29 cellular contexts compared by ENCODE assay signal in the genomic region with DNA sequence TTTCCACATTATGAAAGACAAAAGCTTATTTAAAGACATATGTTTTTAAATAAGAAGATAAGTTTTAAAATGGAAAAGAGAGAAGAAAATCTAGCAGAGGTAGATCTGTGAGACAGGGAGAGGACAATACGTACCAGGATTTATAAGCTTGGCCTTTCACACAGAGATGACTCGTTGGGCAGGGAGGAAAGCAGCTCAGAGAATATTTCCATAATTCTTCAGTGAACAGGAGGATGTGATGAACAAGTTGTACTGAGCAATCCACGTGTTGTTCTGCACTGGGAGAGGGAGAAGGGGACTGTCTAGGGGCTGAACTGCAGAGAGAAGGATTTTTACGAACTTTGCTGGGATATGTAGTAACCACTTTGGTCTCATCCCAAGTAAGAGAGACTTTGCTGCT.
DNase-seq lines count a peak whose midpoint lies in the region; ATAC-seq and TF ChIP-seq lines count a peak whose summit lies in the region.
"Had no signal": no experiment of that assay in that cellular context is flagged by ENCODE, and none has a peak within 500 bp of the region (broad histone marks: within the 10 kb centered on the region; RNA-seq: fewer than 3 reads in every experiment).

No MANE protein-coding gene starts in this region.

- no peaks in the 10 kb centered on the region for H3K9me3 ChIP-seq in left lung
- H3K9me3 ChIP-seq: transverse colon had no signal

- H3K27ac ChIP-seq in left lung = no peak overlapping the region
- H3K27ac ChIP-seq: dorsolateral prefrontal cortex, transverse colon had no signal

- no peaks in the 10 kb centered on the region for H3K36me3 ChIP-seq in left lung
- H3K36me3 ChIP-seq: transverse colon had no signal

- no peaks in the 10 kb centered on the region; the same call in 1 of the 2 replicates for H3K4me1 Mint-ChIP-seq in HFFc6 (ENCODE audit: low read depth)
- H3K4me1 Mint-ChIP-seq: naive thymus-derived CD4-positive, alpha-beta T cell; stimulated activated effector memory CD8-positive, alpha-beta T cell treated with anti-CD3 and anti-CD28 coated beads, Interleukin-12 subunit alpha, Interleukin-12 subunit beta, amount 100 ng/mL, for 72 hours had no signal

- no peak for TF ChIP-seq CTCF in HFFc6 (IDR thresholded peaks at IDR 0.05)
- TF ChIP-seq CTCF in left lung (IDR thresholded peaks at IDR 0.05) = no peak

- no peaks in the 10 kb centered on the region for H3K27me3 ChIP-seq in left lung
- H3K27me3 ChIP-seq: transverse colon had no signal

- H3K4me3 Mint-ChIP-seq in HFFc6 = no peak overlapping the region
- H3K4me3 Mint-ChIP-seq: activated CD4-positive, alpha-beta memory T cell treated with anti-CD3 and anti-CD28 coated beads for 36 hours; brain; CD8-positive, alpha-beta memory T cell; naive thymus-derived CD4-positive, alpha-beta T cell; stimulated activated effector memory CD8-positive, alpha-beta T cell treated with anti-CD3 and anti-CD28 coated beads, Interleukin-12 subunit alpha, Interleukin-12 subunit beta, amount 100 ng/mL, for 72 hours had no signal

- no peaks in the 10 kb centered on the region; the same call in 1 of the 2 replicates for H3K27me3 Mint-ChIP-seq in HFFc6 (ENCODE audit: insufficient read depth)
- H3K27me3 Mint-ChIP-seq: activated CD4-positive, alpha-beta memory T cell treated with anti-CD3 and anti-CD28 coated beads for 36 hours; naive thymus-derived CD4-positive, alpha-beta T cell; progenitor cell of endocrine pancreas had no signal

- no peaks in the 10 kb centered on the region for H3K36me3 Mint-ChIP-seq in HFFc6 (ENCODE audit: low read depth)
- H3K36me3 Mint-ChIP-seq: activated CD4-positive, alpha-beta memory T cell treated with anti-CD3 and anti-CD28 coated beads for 36 hours; brain; CD8-positive, alpha-beta memory T cell; naive thymus-derived CD4-positive, alpha-beta T cell; stimulated activated effector memory CD8-positive, alpha-beta T cell treated with anti-CD3 and anti-CD28 coated beads, Interleukin-12 subunit alpha, Interleukin-12 subunit beta, amount 100 ng/mL, for 72 hours had no signal

- no peak for ATAC-seq in left lung
- ATAC-seq in HG03520 (IDR thresholded peaks at IDR 0.05; ENCODE audit: unreplicated experiment) = no peak
- ATAC-seq in HG02884 (IDR thresholded peaks at IDR 0.05; ENCODE audit: unreplicated experiment) = no peak
- ATAC-seq: naive thymus-derived CD4-positive, alpha-beta T cell had no signal

- intact Hi-C loops in left lung (cut with DNase I) = no loop called here

- H3K4me1 ChIP-seq in left lung = no peaks in the 10 kb centered on the region
- H3K4me1 ChIP-seq: transverse colon had no signal

- DNase-seq in HFFc6 (peak; percentile 4), T1000 (lab: John Stamatoyannopoulos, UW) (peak; percentile 9), fibroblast of peridontal ligament (ENCODE audit: extremely low read depth) (peak; percentile 28), renal cortical epithelial cell (ENCODE audit: low read depth) (peak; percentile 23), left lung (no peak), GM19238 (ENCODE audit: insufficient read length, low spot score) (no peak)
- DNase-seq: ACHN; activated CD4-positive, alpha-beta memory T cell treated with anti-CD3 and anti-CD28 coated beads for 36 hours; activated CD4-positive, CD25-positive, alpha-beta regulatory T cell treated with anti-CD3 and anti-CD28 coated beads, Interleukin-2, amount 50 U/mL, for 72 hours; activated CD8-positive, alpha-beta memory T cell treated with anti-CD3 and anti-CD28 coated beads, Interleukin-2, amount 50 U/mL, for 4 hours; activated naive CD4-positive, alpha-beta T cell treated with Interleukin-2 at 50 U/mL for 16 hours; amniotic stem cell; CD8-positive, alpha-beta memory T cell; DMS 273 treated with DMSO at 0.1 percent for 48 hours; dorsolateral prefrontal cortex; KG1; naive thymus-derived CD4-positive, alpha-beta T cell; NCI-H1417; NCI-H2029; NCI-H526 treated with DMSO at 0.1 percent for 48 hours; Right ventricle myocardium superior; stimulated activated CD4-positive, alpha-beta T cell treated with anti-CD3 and anti-CD28 coated beads, Interleukin-15, amount 100 ng/mL, for 24 hours; stimulated activated CD4-positive, alpha-beta T cell treated with anti-CD3 and anti-CD28 coated beads, Interleukin-4, amount 100 ng/mL, for 4 hours; transverse colon had no signal

- no peaks in the 10 kb centered on the region; the same call in 1 of the 2 replicates for H3K9me3 Mint-ChIP-seq in HFFc6
- H3K9me3 Mint-ChIP-seq: activated CD4-positive, alpha-beta memory T cell treated with anti-CD3 and anti-CD28 coated beads for 36 hours; CD8-positive, alpha-beta memory T cell; stimulated activated effector memory CD8-positive, alpha-beta T cell treated with anti-CD3 and anti-CD28 coated beads, Interleukin-12 subunit alpha, Interleukin-12 subunit beta, amount 100 ng/mL, for 72 hours had no signal

- H3K4me3 ChIP-seq in left lung = no peak overlapping the region
- H3K4me3 ChIP-seq: dorsolateral prefrontal cortex, transverse colon had no signal

- no peak overlapping the region for H3K27ac Mint-ChIP-seq in HFFc6
- H3K27ac Mint-ChIP-seq: activated CD4-positive, alpha-beta memory T cell treated with anti-CD3 and anti-CD28 coated beads for 36 hours; brain; CD8-positive, alpha-beta memory T cell; naive thymus-derived CD4-positive, alpha-beta T cell; progenitor cell of endocrine pancreas; stimulated activated effector memory CD8-positive, alpha-beta T cell treated with anti-CD3 and anti-CD28 coated beads, Interleukin-12 subunit alpha, Interleukin-12 subunit beta, amount 100 ng/mL, for 72 hours had no signal

Comparison
In these comparisons a context has a peak if more than half of its experiments do, and no peak if none do; other contexts are left out.
1. DNase-seq: peak in HFFc6 (single experiment), T1000 (single experiment), fibroblast of peridontal ligament (single experiment) and renal cortical epithelial cell (single experiment); none in left lung (0 of 2) and GM19238 (single experiment).